Comparison of ENCODE assay signal across 8 cellular contexts in the genomic region with DNA sequence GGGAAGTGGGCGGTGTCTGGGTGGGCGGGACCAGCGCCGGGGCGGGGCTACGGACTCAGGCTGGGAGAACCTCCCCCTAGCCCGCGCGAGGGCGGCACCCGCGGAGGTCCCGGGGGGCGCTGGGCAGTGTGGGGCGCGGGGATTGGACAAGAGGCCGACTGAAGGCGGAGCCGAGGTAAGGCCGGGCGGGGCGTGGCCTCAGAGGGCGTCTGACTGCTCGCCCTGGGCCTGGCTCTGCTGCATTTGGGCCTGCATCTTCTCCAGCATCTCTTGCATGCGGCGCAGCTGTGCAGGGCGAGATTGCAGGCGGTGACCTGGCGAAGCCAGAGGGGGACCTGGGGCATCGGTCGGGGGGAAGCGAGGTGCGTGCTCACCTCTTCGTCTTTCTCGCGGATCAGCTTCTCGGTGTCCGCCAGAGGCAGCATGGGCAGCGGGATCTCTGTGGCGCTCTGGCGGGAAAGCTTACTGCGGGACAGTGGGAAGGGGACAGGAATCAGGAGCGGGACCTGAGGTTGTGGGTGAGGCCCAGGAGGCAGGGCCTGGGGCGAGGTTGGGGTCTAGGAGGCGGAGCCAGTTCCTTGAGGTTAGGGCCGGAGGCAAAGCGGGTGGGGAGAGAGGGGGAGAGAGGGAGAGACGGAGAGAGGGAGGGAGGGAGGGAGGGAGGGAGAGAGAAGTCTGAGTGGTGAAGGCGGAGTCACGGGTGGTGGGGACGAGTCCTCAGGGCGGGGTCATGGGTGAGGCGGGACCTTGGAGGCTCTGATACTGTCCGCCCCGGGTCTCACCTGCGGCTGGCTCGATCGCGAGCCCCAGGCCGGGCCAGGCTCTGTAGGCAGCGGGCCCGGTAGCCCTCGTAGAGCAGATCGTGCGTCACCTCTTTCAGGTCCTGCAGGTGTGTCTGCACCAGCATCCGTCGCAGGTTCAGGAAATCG. TPM values are rescaled to one million over a fixed set of nuclear protein-coding genes. Genes with fewer than 3 reads are reported as not detected.
DNase-seq lines count a peak whose midpoint lies in the region; ATAC-seq and TF ChIP-seq lines count a peak whose summit lies in the region.

No MANE protein-coding gene starts in this region.

- TF ChIP-seq CTCF in Calu3 (IDR thresholded peaks at IDR 0.05; ENCODE audit: unreplicated experiment) = peak; percentile 9
- TF ChIP-seq CTCF in endodermal cell (conservative IDR thresholded peaks at IDR 0.05) = peak; percentile 17

- H3K9ac ChIP-seq in endodermal cell (ENCODE audit: extremely low read depth, low read length, poor library complexity, severe bottlenecking) = peak overlapping the region; percentile 91

- H3K27ac Mint-ChIP-seq in Calu3 (ENCODE audit: unreplicated experiment) (peak overlapping the region; percentile 87), endodermal cell (peak overlapping the region; percentile 100)

- H3K27me3 Mint-ChIP-seq in Calu3 (ENCODE audit: unreplicated experiment) (no peaks in the 10 kb centered on the region), endodermal cell (ENCODE audit: insufficient read depth) (peaks cover under 1% of the 10 kb centered on the region)

- peaks cover 24% of the 10 kb centered on the region for H3K4me1 Mint-ChIP-seq in Calu3 (ENCODE audit: low read depth, unreplicated experiment)
- peaks cover 10% of the 10 kb centered on the region for H3K4me1 Mint-ChIP-seq in endodermal cell

- peaks cover 8% of the 10 kb centered on the region for H3K36me3 ChIP-seq in endodermal cell (ENCODE audit: control insufficient read depth, insufficient read depth, low read length)

- peak overlapping the region; percentile 93 for H3K4me3 ChIP-seq in endodermal cell (ENCODE audit: low read length)

- H3K9me3 Mint-ChIP-seq in Calu3 (ENCODE audit: low read depth, unreplicated experiment) (no peaks in the 10 kb centered on the region), endodermal cell (no peaks in the 10 kb centered on the region)

- DNase-seq in Calu3 (peak; percentile 99), HUDEP-2 (lab: John Stamatoyannopoulos, UW; ENCODE audit: unreplicated experiment in 76 of 76) (peak in 73 of 76 experiments; percentile 77 to 99 (median 97)), NOMO-1 treated with dmso at 0.1 percent for 144 hours (lab: John Stamatoyannopoulos, UW; ENCODE audit: unreplicated experiment) (peak; percentile 95), endodermal cell (peak; percentile 100), midbrain (lab: John Stamatoyannopoulos, UW) (peak; percentile 98)
- peak; percentile 97 for DNase-seq in activated CD8-positive, alpha-beta memory T cell treated with anti-CD3 and anti-CD28 coated beads, Interleukin-2, amount 50 U/mL, for 24 hours (ENCODE audit: extremely low read depth)
- peak; percentile 99 to 100 for DNase-seq in stimulated activated CD8-positive, alpha-beta memory T cell treated with anti-CD3 and anti-CD28 coated beads, Interleukin-15, amount 100 ng/mL, for 48 hours (ENCODE audit: low read depth in 2 of 2)

- 0% methylated on average over 31 to 68 of the region's 68 CpGs for WGBS in endodermal cell (ENCODE audit: insufficient coverage in 1 of 2, insufficient read length in 1 of 2), 2 experiments

- intact Hi-C loops in Calu3 (cut with micrococcal nuclease; ENCODE audit: unreplicated experiment) = no loop called here

- CTCF ChIA-PET in Calu3 (lab: Charles Lee) = interaction anchor here (0.9 to 1.2 kb wide), 4 partner anchors 8 to 256 kb away, joined by 3 to 7 read pairs (median 4); a partner anchor contains a TSS

- H3K36me3 Mint-ChIP-seq in Calu3 (ENCODE audit: insufficient read depth, unreplicated experiment) (peaks cover 44% of the 10 kb centered on the region), endodermal cell (ENCODE audit: low read depth) (peaks cover 3% of the 10 kb centered on the region)

- H3K4me3 Mint-ChIP-seq in Calu3 (ENCODE audit: low read depth, unreplicated experiment) = peak overlapping the region; percentile 99
- peak overlapping the region; percentile 92 for H3K4me3 Mint-ChIP-seq in endodermal cell

- H3K27me3 ChIP-seq in endodermal cell (ENCODE audit: control insufficient read depth, insufficient read depth, low read length, poor library complexity, severe bottlenecking) = no peaks in the 10 kb centered on the region

- peak overlapping the region; percentile 100 for H3K27ac ChIP-seq in endodermal cell (ENCODE audit: low read depth, low read length)

- H3K9me3 ChIP-seq in endodermal cell (ENCODE audit: control insufficient read depth, low read length) = no peaks in the 10 kb centered on the region

- BruUV-seq in Calu3 (replicated peaks; lab: Mats Ljungman, UMichigan) = no TSS peak

- peak; percentile 78 for ATAC-seq in GM21390 (IDR thresholded peaks at IDR 0.05; ENCODE audit: unreplicated experiment)

- peaks cover 6% of the 10 kb centered on the region for H3K4me1 ChIP-seq in endodermal cell (ENCODE audit: control insufficient read depth, insufficient read depth, low read length)

RNA-seq across cellular contexts. Expression of a gene that starts 3.9 kb away (rescaled TPM):
- 1.5 and 1.9 TPM in 2 replicates for total RNA-seq in Calu3 (2022)
- total RNA-seq in endodermal cell = 1 to 10 TPM; 1.1 to 2.3 TPM
- polyA plus RNA-seq in endodermal cell (2013, experiment 1 of 2) = 3.3 TPM
- 2.0 TPM for polyA plus RNA-seq in endodermal cell (2013, experiment 2 of 2)

RNA-seq across cellular contexts. Expression of a gene that starts 3.9 kb away (rescaled TPM):
- total RNA-seq in Calu3 (2022) = not detected in 2 replicates
- total RNA-seq in endodermal cell = 1 to 10 TPM in 1 of 2 donors, not detected in 1; 1.2 TPM
- 0.64 TPM for polyA plus RNA-seq in endodermal cell (2013, experiment 1 of 2)
- polyA plus RNA-seq in endodermal cell (2013, experiment 2 of 2) = 0.62 TPM

RNA-seq across cellular contexts. Expression of a gene that starts 8.2 kb away (rescaled TPM):
- total RNA-seq in Calu3 (2022) (66.4 and 69.5 TPM in 2 replicates), endodermal cell (10 to 100 TPM; 30.7 to 36.3 TPM)
- polyA plus RNA-seq in endodermal cell (2013, experiment 1 of 2) = 32.4 TPM
- 27.8 TPM for polyA plus RNA-seq in endodermal cell (2013, experiment 2 of 2)

RNA-seq across cellular contexts. Expression of a gene that starts 16.7 kb away (rescaled TPM):
- total RNA-seq in Calu3 (2022) = 21.2 and 24.8 TPM in 2 replicates
- total RNA-seq in endodermal cell = 10 to 100 TPM; 40.1 to 58.4 TPM
- 66.8 TPM for polyA plus RNA-seq in endodermal cell (2013, experiment 1 of 2)
- polyA plus RNA-seq in endodermal cell (2013, experiment 2 of 2) = 70.0 TPM

RNA-seq across cellular contexts. Expression of a gene that starts 23.4 kb away (rescaled TPM):
- total RNA-seq in Calu3 (2022) = 65.8 and 82.6 TPM in 2 replicates
- total RNA-seq in endodermal cell = 10 to 100 TPM; 75.4 to 76.0 TPM
- 39.8 TPM for polyA plus RNA-seq in endodermal cell (2013, experiment 1 of 2)
- 35.9 TPM for polyA plus RNA-seq in endodermal cell (2013, experiment 2 of 2)

Comparison
In these comparisons a context has a peak if more than half of its experiments do, and no peak if none do; other contexts are left out.
1. Peak in every context shown above with its lines: DNase-seq, ATAC-seq, H3K4me3 ChIP-seq and H3K27ac ChIP-seq.